In the genomic region with DNA sequence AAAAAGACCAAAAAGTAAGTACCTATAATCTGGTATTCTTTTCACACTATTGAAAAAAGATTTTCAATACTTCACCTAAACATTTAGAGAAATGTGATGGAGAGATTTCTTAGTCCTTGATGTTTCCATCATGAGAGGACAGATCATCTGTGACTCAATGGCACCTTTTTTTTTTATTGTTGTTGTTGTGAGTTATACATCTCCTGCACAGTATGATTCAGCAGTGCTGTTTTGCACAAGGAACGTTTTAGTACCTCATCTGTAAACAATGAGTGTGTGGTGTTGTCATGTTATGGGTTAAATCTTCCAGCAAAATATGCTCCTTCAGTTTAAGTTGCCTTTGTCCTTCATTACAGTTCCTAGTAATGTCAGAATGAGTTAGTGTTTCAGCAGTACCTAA, we compare ENCODE assay signal across 22 cellular contexts. TPM values are rescaled to one million over a fixed set of nuclear protein-coding genes. Genes with fewer than 3 reads are reported as not detected.
DNase-seq lines count a peak whose midpoint lies in the region; ATAC-seq and TF ChIP-seq lines count a peak whose summit lies in the region.
"Had no signal": no experiment of that assay in that cellular context is flagged by ENCODE, and none has a peak within 500 bp of the region (broad histone marks: within the 10 kb centered on the region; RNA-seq: fewer than 3 reads in every experiment).

No MANE protein-coding gene starts in this region.

- TF ChIP-seq CTCF in foreskin fibroblast (IDR thresholded peaks at IDR 0.05; ENCODE audit: low read depth, low read length) = no peak

- H3K4me1 ChIP-seq in ACC112 (ENCODE audit: control insufficient read depth, insufficient read depth, low read length, unreplicated experiment) = peaks cover 29% of the 10 kb centered on the region

- peak overlapping the region; percentile 43 for H3K27ac Mint-ChIP-seq in activated T-helper 17 cell treated with anti-CD3 and anti-CD28 coated beads, Interleukin-2, amount 50 U/mL, for 72 hours
- H3K27ac Mint-ChIP-seq: natural killer cell, progenitor cell of endocrine pancreas had no signal

- peaks cover 48% of the 10 kb centered on the region for H3K79me2 ChIP-seq in ACC112 (ENCODE audit: control insufficient read depth, insufficient read depth, low read length, unreplicated experiment)

- H3K4me3 Mint-ChIP-seq in activated T-helper 17 cell treated with anti-CD3 and anti-CD28 coated beads, Interleukin-2, amount 50 U/mL, for 72 hours = peak overlapping the region; percentile 86

- H3K9me3 Mint-ChIP-seq in activated T-helper 17 cell treated with anti-CD3 and anti-CD28 coated beads, Interleukin-2, amount 50 U/mL, for 72 hours = no peaks in the 10 kb centered on the region
- H3K9me3 Mint-ChIP-seq: CD8-positive, alpha-beta memory T cell; natural killer cell had no signal

- H3K27me3 Mint-ChIP-seq in activated T-helper 17 cell treated with anti-CD3 and anti-CD28 coated beads, Interleukin-2, amount 50 U/mL, for 72 hours = no peaks in the 10 kb centered on the region
- H3K27me3 Mint-ChIP-seq: CD8-positive, alpha-beta memory T cell; progenitor cell of endocrine pancreas had no signal

- H3K4me1 Mint-ChIP-seq in activated T-helper 17 cell treated with anti-CD3 and anti-CD28 coated beads, Interleukin-2, amount 50 U/mL, for 72 hours = peaks cover 23% of the 10 kb centered on the region

- H3K4me3 ChIP-seq in ACC112 (ENCODE audit: low read depth, low read length) = peak overlapping the region; percentile 98
- H3K4me3 ChIP-seq in foreskin fibroblast (ENCODE audit: low read depth in 1 of 2, low read length in 2 of 2) = no peak overlapping the region
- H3K4me3 ChIP-seq: coronary artery, gastrocnemius medialis, spleen had no signal

- H3K27me3 ChIP-seq in ACC112 (ENCODE audit: insufficient read depth, low read length) = no peaks in the 10 kb centered on the region
- H3K27me3 ChIP-seq: gastrocnemius medialis, spleen had no signal

- DNase-seq in HCEC 1CT = peak; percentile 62
- peak; percentile 64 to 74 for DNase-seq in foreskin fibroblast
- no peak for DNase-seq in NCI-H2227 (lab: John Stamatoyannopoulos, UW; ENCODE audit: unreplicated experiment)
- no peak for DNase-seq in UCSD-AML1 (lab: John Stamatoyannopoulos, UW; ENCODE audit: unreplicated experiment)
- DNase-seq in NCI-H1694 (lab: John Stamatoyannopoulos, UW) = no peak
- DNase-seq: activated CD4-positive, alpha-beta T cell treated with anti-CD3 and anti-CD28 coated beads, Interleukin-2, amount 50 U/mL, for 1 hour; activated naive CD4-positive, alpha-beta T cell treated with Interleukin-2 at 50 U/mL for 16 hours; CD8-positive, alpha-beta memory T cell; DMS79; gastrocnemius medialis; KBM-7; natural killer cell; NCI-H1092 treated with DMSO at 0.1 percent for 48 hours; NCI-H524; spleen; stimulated activated CD8-positive, alpha-beta memory T cell treated with anti-CD3 and anti-CD28 coated beads, Interleukin-4, amount 100 ng/mL, for 48 hours; substantia nigra had no signal

- H3K27ac ChIP-seq in ACC112 (ENCODE audit: low read depth, low read length) = peak overlapping the region; percentile 36; the same call in 1 of the 2 replicates
- H3K27ac ChIP-seq: coronary artery, gastrocnemius medialis, spleen had no signal

- no peak overlapping the region for H2AFZ ChIP-seq in ACC112 (ENCODE audit: low read length, unreplicated experiment)

- peak; percentile 31 for ATAC-seq in activated T-helper 17 cell treated with anti-CD3 and anti-CD28 coated beads, Interleukin-2, amount 50 U/mL, for 72 hours (replicated peaks)
- ATAC-seq in HG02885 (IDR thresholded peaks at IDR 0.05; ENCODE audit: poor library complexity, unreplicated experiment) = no peak
- ATAC-seq: gastrocnemius medialis, natural killer cell had no signal

- H3K36me3 Mint-ChIP-seq in activated T-helper 17 cell treated with anti-CD3 and anti-CD28 coated beads, Interleukin-2, amount 50 U/mL, for 72 hours (ENCODE audit: low read depth) = peaks cover 18% of the 10 kb centered on the region
- H3K36me3 Mint-ChIP-seq: natural killer cell had no signal

- 0 out of 2 replicates have a peak, but pooled peaks cover 11% of the 10 kb centered on the region for H3K36me3 ChIP-seq in ACC112 (ENCODE audit: insufficient read depth, low read length)
- H3K36me3 ChIP-seq: gastrocnemius medialis had no signal

RNA-seq across cellular contexts. Expression of gene KIAA1328, which starts 2.2 kb away (rescaled TPM):
- 10 to 100 TPM in 1 of 2 donors, 1 to 10 TPM in 1; 8.9 to 12.5 TPM for total RNA-seq in activated T-helper 17 cell treated with anti-CD3 and anti-CD28 coated beads, Interleukin-2, amount 50 U/mL, for 72 hours

RNA-seq across cellular contexts. Expression of gene TPGS2, which starts 2.3 kb away (rescaled TPM):
- total RNA-seq in activated T-helper 17 cell treated with anti-CD3 and anti-CD28 coated beads, Interleukin-2, amount 50 U/mL, for 72 hours = 100 to 1,000 TPM in 1 of 2 donors, 10 to 100 TPM in 1; 53.9 to 100 TPM

Comparison
In these comparisons a context has a peak if more than half of its experiments do, and no peak if none do; other contexts are left out.
1. DNase-seq: peak in HCEC 1CT (single experiment) and foreskin fibroblast (2 of 2); none in NCI-H2227 (single experiment), UCSD-AML1 (single experiment) and NCI-H1694 (single experiment).